In genomic region chr14:92486881-92487280, GRCh38 we compare ENCODE assay signal across 15 cellular contexts. TPM values are rescaled to one million over a fixed set of nuclear protein-coding genes. Genes with fewer than 3 reads are reported as not detected.
DNase-seq lines count a peak whose midpoint lies in the region; ATAC-seq and TF ChIP-seq lines count a peak whose summit lies in the region.
"Had no signal": no experiment of that assay in that cellular context is flagged by ENCODE, and none has a peak within 500 bp of the region (broad histone marks: within the 10 kb centered on the region; RNA-seq: fewer than 3 reads in every experiment).

No MANE protein-coding gene starts in this region.

- H3K27me3 ChIP-seq in rectal smooth muscle tissue (ENCODE audit: control insufficient read depth, insufficient read depth, low read length) (no peaks in the 10 kb centered on the region), neuronal stem cell (ENCODE audit: control insufficient read depth in 3 of 3, insufficient read depth in 3 of 3, low read depth in 1 of 3, low read length in 3 of 3) (peaks cover 0 to 21% (median 0%) of the 10 kb centered on the region in 3 experiments)
- H3K27me3 ChIP-seq: Peyer's patch had no signal

- no peak overlapping the region for H3K4me3 Mint-ChIP-seq in chondrocyte (ENCODE audit: unreplicated experiment)
- H3K4me3 Mint-ChIP-seq: IgD-negative memory B cell had no signal

- H2AFZ ChIP-seq in neuronal stem cell (ENCODE audit: low read length) = no peak overlapping the region

- H3K36me3 ChIP-seq in rectal smooth muscle tissue (ENCODE audit: control insufficient read depth, insufficient read depth, low read length) (no peaks in the 10 kb centered on the region), neuronal stem cell (replicated peaks in 1 of 2; ENCODE audit: control insufficient read depth in 2 of 2, insufficient read depth in 2 of 2, low read length in 2 of 2) (no peaks in the 10 kb centered on the region)
- H3K36me3 ChIP-seq: Peyer's patch had no signal

- no peak overlapping the region for H3K4ac ChIP-seq in neuronal stem cell (ENCODE audit: low read length)

- H3K9me3 Mint-ChIP-seq in chondrocyte (ENCODE audit: low read depth) = no peaks in the 10 kb centered on the region
- H3K9me3 Mint-ChIP-seq: IgD-negative memory B cell had no signal

- no peak overlapping the region for H2BK12ac ChIP-seq in neuronal stem cell (ENCODE audit: low read length)

- peaks cover 21% of the 10 kb centered on the region for H3K4me1 Mint-ChIP-seq in chondrocyte (ENCODE audit: low read depth)

- H3K4me1 ChIP-seq in rectal smooth muscle tissue (ENCODE audit: control insufficient read depth, insufficient read depth, low read length) (no peaks in the 10 kb centered on the region), neuronal stem cell (ENCODE audit: control insufficient read depth in 2 of 2, insufficient read depth in 1 of 2, low read depth in 1 of 2, low read length in 2 of 2) (peaks cover 0 to 4% of the 10 kb centered on the region in 2 donors)
- H3K4me1 ChIP-seq: Peyer's patch had no signal

- no peaks in the 10 kb centered on the region for H3K9me3 ChIP-seq in neuronal stem cell (replicated peaks in 1 of 2; ENCODE audit: control insufficient read depth in 2 of 2, insufficient read depth in 1 of 2, low read depth in 1 of 2, low read length in 2 of 2)
- H3K9me3 ChIP-seq: Peyer's patch had no signal

- H3K79me1 ChIP-seq in neuronal stem cell (ENCODE audit: low read depth, low read length) = no peaks in the 10 kb centered on the region

- H3K23ac ChIP-seq in neuronal stem cell (ENCODE audit: low read depth, low read length, poor library complexity) = no peak overlapping the region

- H2BK15ac ChIP-seq in neuronal stem cell (ENCODE audit: low read length) = no peak overlapping the region

- H2AK5ac ChIP-seq in neuronal stem cell (ENCODE audit: low read depth, low read length) = no peak overlapping the region

- H3K27ac Mint-ChIP-seq in chondrocyte (ENCODE audit: unreplicated experiment) = peak overlapping the region; percentile 74
- H3K27ac Mint-ChIP-seq: IgD-negative memory B cell had no signal

- no peak overlapping the region for H3K14ac ChIP-seq in neuronal stem cell (ENCODE audit: low read length)

- WGBS in neuronal stem cell (ENCODE audit: extremely low coverage in 2 of 2, insufficient read length in 2 of 2, insufficient replicate concordance in 1 of 2), 2 donors = no CpG with 5 or more reads among the region's 4 CpGs

- DNase-seq in EH (ENCODE audit: low read depth) (peak; percentile 62), chondrocyte (ENCODE audit: low spot score) (no peak), fibroblast of the aortic adventitia (ENCODE audit: low read depth) (peak; percentile 41), neuronal stem cell (ENCODE audit: low spot score) (no peak), NCI-H1048 (lab: John Stamatoyannopoulos, UW) (no peak), glomerular visceral epithelial cell (ENCODE audit: extremely low spot score) (no peak)
- DNase-seq: H7, NCI-H1436, NCI-H2029 treated with DMSO at 0.1 percent for 48 hours, NCI-H510A treated with DMSO at 0.1 percent for 48 hours, Peyer's patch, SHP77 had no signal

- H3K27ac ChIP-seq in rectal smooth muscle tissue (ENCODE audit: low read depth, low read length) = peak overlapping the region; percentile 19
- no peak overlapping the region for H3K27ac ChIP-seq in neuronal stem cell (replicated peaks; ENCODE audit: low read length)
- H3K27ac ChIP-seq: Peyer's patch had no signal

- H3K9ac ChIP-seq in rectal smooth muscle tissue (ENCODE audit: low read length) = no peak overlapping the region
- no peak overlapping the region for H3K9ac ChIP-seq in neuronal stem cell (ENCODE audit: low read depth, low read length, poor library complexity)

- no peak overlapping the region for H4K91ac ChIP-seq in neuronal stem cell (ENCODE audit: low read depth, low read length, poor library complexity)

- no peak overlapping the region for H3K4me2 ChIP-seq in neuronal stem cell (ENCODE audit: insufficient read depth, low read length, poor library complexity, severe bottlenecking)

- no peak overlapping the region for H2BK5ac ChIP-seq in neuronal stem cell (ENCODE audit: low read length)

- ATAC-seq in HG02981 (IDR thresholded peaks at IDR 0.05; ENCODE audit: unreplicated experiment) = no peak

- no peaks in the 10 kb centered on the region for H3K36me3 Mint-ChIP-seq in chondrocyte (ENCODE audit: low read depth)
- H3K36me3 Mint-ChIP-seq: IgD-negative memory B cell had no signal

- H4K8ac ChIP-seq in neuronal stem cell (ENCODE audit: low read depth, low read length) = no peak overlapping the region

- no peak overlapping the region for H2BK120ac ChIP-seq in neuronal stem cell (ENCODE audit: low read depth, low read length)

- H3K4me3 ChIP-seq in fibroblast of the aortic adventitia (ENCODE audit: low read depth, low read length) = no peak overlapping the region
- H3K4me3 ChIP-seq in rectal smooth muscle tissue (ENCODE audit: low read length) = no peak overlapping the region
- no peak overlapping the region for H3K4me3 ChIP-seq in neuronal stem cell (ENCODE audit: low read length in 2 of 2)
- H3K4me3 ChIP-seq: Peyer's patch had no signal

- H3K27me3 Mint-ChIP-seq in chondrocyte (ENCODE audit: low read depth) = peaks cover 2% of the 10 kb centered on the region

- H3K18ac ChIP-seq in neuronal stem cell (ENCODE audit: low read length) = no peak overlapping the region

- TF ChIP-seq CTCF in chondrocyte (IDR thresholded peaks at IDR 0.05) (no peak), fibroblast of the aortic adventitia (IDR thresholded peaks at IDR 0.05; ENCODE audit: insufficient read depth, low read length) (no peak)

RNA-seq across cellular contexts. Expression of gene RIN3, which starts 26.7 kb away (rescaled TPM):
- total RNA-seq in chondrocyte (18.8 to 24.2 TPM (median 20.2 TPM) in 3 replicates), fibroblast of the aortic adventitia (ENCODE audit: low replicate concordance) (5.7 and 7.2 TPM in 2 replicates)
- 1.3 TPM for polyA plus RNA-seq in neuronal stem cell (2013, experiment 1 of 2)
- polyA plus RNA-seq in neuronal stem cell (2013, experiment 2 of 2) = 1.6 TPM

Comparison
In these comparisons a context has a peak if more than half of its experiments do, and no peak if none do; other contexts are left out.
1. DNase-seq: peak in EH (single experiment) and fibroblast of the aortic adventitia (single experiment); none in chondrocyte (single experiment), neuronal stem cell (single experiment), NCI-H1048 (single experiment) and glomerular visceral epithelial cell (single experiment).